In genomic region chr3:9820944-9821343, GRCh38 we compare ENCODE assay signal across 1 cellular context.
TF ChIP-seq lines count a peak whose summit lies in the region.

No MANE protein-coding gene starts in this region.

TF ChIP-seq in SK-N-SH treated with all-trans-retinoic acid at 6 μM for 48 hours, 23 proteins besides CTCF, POLR2A, EP300 and RAD21:
- TF ChIP-seq CREB5 (CRISPR knock-in tag; IDR thresholded peaks at IDR 0.05; ENCODE audit: low read depth) = no peak
- TF ChIP-seq TSHZ2 (CRISPR knock-in tag; IDR thresholded peaks at IDR 0.05) = no peak
- TF ChIP-seq PPARA (CRISPR knock-in tag; IDR thresholded peaks at IDR 0.05; ENCODE audit: borderline replicate concordance) = no peak
- no peak for TF ChIP-seq RARB (CRISPR knock-in tag; IDR thresholded peaks at IDR 0.05)
- no peak for TF ChIP-seq ISL1 (CRISPR knock-in tag; IDR thresholded peaks at IDR 0.05)
- TF ChIP-seq TCF4 (CRISPR knock-in tag; IDR thresholded peaks at IDR 0.05; ENCODE audit: borderline replicate concordance) = no peak
- TF ChIP-seq ZFP3 (CRISPR knock-in tag; IDR thresholded peaks at IDR 0.05) = no peak
- TF ChIP-seq ZNF565 (CRISPR knock-in tag; conservative IDR thresholded peaks at IDR 0.05; ENCODE audit: low read depth) = no peak
- TF ChIP-seq ZC3H10 (CRISPR knock-in tag; IDR thresholded peaks at IDR 0.05) = no peak
- TF ChIP-seq, protein P1, sequence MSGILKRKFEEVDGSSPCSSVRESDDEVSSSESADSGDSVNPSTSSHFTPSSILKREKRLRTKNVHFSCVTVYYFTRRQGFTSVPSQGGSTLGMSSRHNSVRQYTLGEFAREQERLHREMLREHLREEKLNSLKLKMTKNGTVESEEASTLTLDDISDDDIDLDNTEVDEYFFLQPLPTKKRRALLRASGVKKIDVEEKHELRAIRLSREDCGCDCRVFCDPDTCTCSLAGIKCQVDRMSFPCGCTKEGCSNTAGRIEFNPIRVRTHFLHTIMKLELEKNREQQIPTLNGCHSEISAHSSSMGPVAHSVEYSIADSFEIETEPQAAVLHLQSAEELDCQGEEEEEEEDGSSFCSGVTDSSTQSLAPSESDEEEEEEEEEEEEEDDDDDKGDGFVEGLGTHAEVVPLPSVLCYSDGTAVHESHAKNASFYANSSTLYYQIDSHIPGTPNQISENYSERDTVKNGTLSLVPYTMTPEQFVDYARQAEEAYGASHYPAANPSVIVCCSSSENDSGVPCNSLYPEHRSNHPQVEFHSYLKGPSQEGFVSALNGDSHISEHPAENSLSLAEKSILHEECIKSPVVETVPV (CRISPR knock-in tag; IDR thresholded peaks at IDR 0.05) = no peak
- TF ChIP-seq, protein P2, sequence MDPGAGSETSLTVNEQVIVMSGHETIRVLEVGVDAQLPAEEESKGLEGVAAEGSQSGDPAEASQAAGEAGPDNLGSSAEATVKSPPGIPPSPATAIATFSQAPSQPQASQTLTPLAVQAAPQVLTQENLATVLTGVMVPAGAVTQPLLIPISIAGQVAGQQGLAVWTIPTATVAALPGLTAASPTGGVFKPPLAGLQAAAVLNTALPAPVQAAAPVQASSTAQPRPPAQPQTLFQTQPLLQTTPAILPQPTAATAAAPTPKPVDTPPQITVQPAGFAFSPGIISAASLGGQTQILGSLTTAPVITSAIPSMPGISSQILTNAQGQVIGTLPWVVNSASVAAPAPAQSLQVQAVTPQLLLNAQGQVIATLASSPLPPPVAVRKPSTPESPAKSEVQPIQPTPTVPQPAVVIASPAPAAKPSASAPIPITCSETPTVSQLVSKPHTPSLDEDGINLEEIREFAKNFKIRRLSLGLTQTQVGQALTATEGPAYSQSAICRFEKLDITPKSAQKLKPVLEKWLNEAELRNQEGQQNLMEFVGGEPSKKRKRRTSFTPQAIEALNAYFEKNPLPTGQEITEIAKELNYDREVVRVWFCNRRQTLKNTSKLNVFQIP (CRISPR knock-in tag; IDR thresholded peaks at IDR 0.05; ENCODE audit: borderline replicate concordance, low read depth) = no peak
- no peak for TF ChIP-seq ZNF70 (CRISPR knock-in tag; IDR thresholded peaks at IDR 0.05)
TF ChIP-seq in SK-N-SH treated with all-trans-retinoic acid at 6 μM for 48 hours: peak in this region for 0.
